ENCODE assay signal across 17 cellular contexts in genomic region chr10:43214071-43214955, GRCh38. TPM values are rescaled to one million over a fixed set of nuclear protein-coding genes. Genes with fewer than 3 reads are reported as not detected.
A peak's percentile ranks its signal among the peaks of the same experiment; 100 is the strongest.
DNase-seq lines count a peak whose midpoint lies in the region; ATAC-seq and TF ChIP-seq lines count a peak whose summit lies in the region.
"Had no signal": no experiment of that assay in that cellular context is flagged by ENCODE, and none has a peak within 500 bp of the region (broad histone marks: within the 10 kb centered on the region; RNA-seq: fewer than 3 reads in every experiment).

No MANE protein-coding gene starts in this region.

- H3K36me3 ChIP-seq in right atrium auricular region (no peaks in the 10 kb centered on the region), aorta (ENCODE audit: control insufficient read depth in 1 of 2, insufficient read depth in 2 of 2, low read length in 1 of 2) (no peaks in the 10 kb centered on the region)
- H3K36me3 ChIP-seq: adrenal gland, esophagus squamous epithelium had no signal

- no peak overlapping the region for H3K27ac ChIP-seq in right cardiac atrium (ENCODE audit: low read length)
- H3K27ac ChIP-seq in right atrium auricular region: no peak overlapping the region
- peak overlapping the region; percentile 71 for H3K27ac ChIP-seq in angular gyrus (ENCODE audit: low read depth, low read length)
- no peak overlapping the region for H3K27ac ChIP-seq in foreskin keratinocyte
- no peak overlapping the region for H3K27ac ChIP-seq in aorta (ENCODE audit: low read depth in 1 of 2, low read length in 2 of 2)
- H3K27ac ChIP-seq: adrenal gland, esophagus squamous epithelium had no signal

- H3K4me3 ChIP-seq in right cardiac atrium (ENCODE audit: low read length): no peak overlapping the region
- no peak overlapping the region for H3K4me3 ChIP-seq in right atrium auricular region
- no peak overlapping the region for H3K4me3 ChIP-seq in aorta (ENCODE audit: low read length in 2 of 2)
- H3K4me3 ChIP-seq: adrenal gland, esophagus squamous epithelium had no signal

- 76% methylated on average over 15 of the region's 15 CpGs for WGBS in right cardiac atrium
- 86 to 89% methylated on average over 15 of the region's 15 CpGs for WGBS in aorta, 2 donors

- TF ChIP-seq CTCF in right atrium auricular region (IDR thresholded peaks at IDR 0.05) (no peak), foreskin keratinocyte (conservative IDR thresholded peaks at IDR 0.05) (no peak)

- intact Hi-C loops in right cardiac atrium (cut with DNase I) (no loop called here), aorta (cut with DNase I) (no loop called here)

- H3K27me3 ChIP-seq in right cardiac atrium (ENCODE audit: control insufficient read depth, insufficient read depth): no peaks in the 10 kb centered on the region
- H3K27me3 ChIP-seq in right atrium auricular region: no peaks in the 10 kb centered on the region
- H3K27me3 ChIP-seq in foreskin keratinocyte: peaks cover 25% of the 10 kb centered on the region
- no peaks in the 10 kb centered on the region for H3K27me3 ChIP-seq in aorta (ENCODE audit: control insufficient read depth in 1 of 2, insufficient read depth in 2 of 2, low read length in 1 of 2)
- H3K27me3 ChIP-seq: adrenal gland had no signal

- H3K9me3 ChIP-seq in right cardiac atrium (ENCODE audit: control insufficient read depth, low read length): no peaks in the 10 kb centered on the region
- H3K9me3 ChIP-seq in right atrium auricular region: no peaks in the 10 kb centered on the region
- H3K9me3 ChIP-seq in aorta (ENCODE audit: control insufficient read depth, low read length): no peaks in the 10 kb centered on the region
- H3K9me3 ChIP-seq: adrenal gland, esophagus squamous epithelium had no signal

- H3K4me1 ChIP-seq in right cardiac atrium (ENCODE audit: control insufficient read depth, insufficient read depth, low read length) (no peaks in the 10 kb centered on the region), right atrium auricular region (peaks cover 0 to 12% of the 10 kb centered on the region in 2 donors), foreskin keratinocyte (no peaks in the 10 kb centered on the region), aorta (ENCODE audit: control insufficient read depth in 1 of 2, insufficient read depth in 2 of 2, low read length in 2 of 2) (no peaks in the 10 kb centered on the region)
- H3K4me1 ChIP-seq: adrenal gland, esophagus squamous epithelium had no signal

- DNase-seq in right cardiac atrium (peak; percentile 1 to 43 (median 28)), right atrium auricular region (ENCODE audit: low spot score) (no peak), foreskin keratinocyte (peak in 1 of 2 donors; percentile 28), aorta (peak; percentile 35 to 52), amygdala (lab: John Stamatoyannopoulos, UW) (no peak)
- DNase-seq in NK-92 treated with Interleukin-12 subunit alpha and Interleukin-12 subunit beta, amount 100 ng/mL, for 24 hours (lab: John Stamatoyannopoulos, UW): no peak
- DNase-seq: adrenal gland; dermis blood vessel endothelial cell; esophagus squamous epithelium; KG1; naive B cell; NCI-H1436 treated with DMSO at 0.1 percent for 48 hours; NCI-H345; stimulated activated CD4-positive, alpha-beta T cell treated with anti-CD3 and anti-CD28 coated beads, Interleukin-15, amount 100 ng/mL, for 24 hours; T-helper 1 cell had no signal

- ATAC-seq in right cardiac atrium (no peak), foreskin keratinocyte (peak; percentile 41), aorta (ENCODE audit: low FRiP score) (no peak), GM18519 (IDR thresholded peaks at IDR 0.05; ENCODE audit: low FRiP score, unreplicated experiment) (no peak)

RNA-seq across cellular contexts. Expression of gene RASGEF1A, which starts 52.6 kb away (rescaled TPM):
- 1 to 10 TPM; 2.0 to 3.4 (median 3.0) TPM for total RNA-seq in right cardiac atrium
- polyA plus RNA-seq in right cardiac atrium: 1.6 TPM
- total RNA-seq in right atrium auricular region: 1 to 10 TPM; 2.9 to 3.0 TPM
- 8.2 and 10.1 TPM in 2 replicates for total RNA-seq in foreskin keratinocyte
- 4.7 and 5.8 TPM in 2 replicates for polyA plus RNA-seq in foreskin keratinocyte
- total RNA-seq in aorta: 1 to 10 TPM; 1.9 to 3.1 TPM
- polyA plus RNA-seq in aorta: 1 to 10 TPM in 1 of 2 donors, not detected in 1; 3.9 TPM

Comparison
In these comparisons a context has a peak if more than half of its experiments do, and no peak if none do; other contexts are left out.
1. DNase-seq: peak in right cardiac atrium (3 of 3) and aorta (2 of 2); none in right atrium auricular region (single experiment), NK-92 treated with Interleukin-12 subunit alpha and Interleukin-12 subunit beta, amount 100 ng/mL, for 24 hours (single experiment) and amygdala (0 of 56).